ENCODE assay signal across 8 cellular contexts in the genomic region with DNA sequence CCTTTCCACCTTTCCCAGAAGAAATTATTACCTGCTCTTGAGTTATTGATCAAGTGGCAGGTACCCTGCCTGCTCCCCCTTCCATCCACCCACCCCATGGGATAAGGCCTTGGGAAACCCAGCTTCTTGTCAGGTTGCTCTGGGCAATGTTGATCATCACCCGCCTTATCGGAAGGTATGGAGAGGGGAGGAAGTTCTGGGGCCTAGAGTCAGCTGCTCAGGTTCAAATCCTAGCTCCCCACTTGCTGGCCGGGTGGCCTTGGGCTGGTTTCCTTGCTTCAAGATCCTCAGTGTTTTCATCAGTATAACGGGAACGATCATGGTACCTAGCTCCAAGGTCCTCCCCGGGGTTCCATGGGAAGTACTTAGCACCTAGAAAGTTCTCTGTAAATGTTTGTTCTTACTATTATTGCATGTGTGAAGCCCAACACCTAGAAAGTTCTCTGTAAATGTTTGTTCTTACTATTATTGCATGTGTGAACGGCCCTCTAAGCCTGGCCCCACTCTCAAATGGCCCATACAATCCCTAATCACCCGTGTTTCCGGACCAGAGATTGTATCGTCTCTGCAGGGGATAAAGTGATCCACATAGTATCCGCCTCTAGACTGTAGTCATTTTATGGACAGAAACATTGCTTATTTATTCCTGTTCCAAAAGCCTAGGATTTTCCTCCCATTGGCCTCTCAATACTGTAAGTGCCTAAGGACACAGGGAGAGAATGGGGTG. TPM values are rescaled to one million over a fixed set of nuclear protein-coding genes. Genes with fewer than 3 reads are reported as not detected.
DNase-seq lines count a peak whose midpoint lies in the region; ATAC-seq and TF ChIP-seq lines count a peak whose summit lies in the region.

No MANE protein-coding gene starts in this region.

- H3K9me2 ChIP-seq in GM23248 (ENCODE audit: insufficient read depth): no peaks in the 10 kb centered on the region

- H3K27ac ChIP-seq in GM23248: no peak overlapping the region
- no peak overlapping the region for H3K27ac ChIP-seq in SJSA1
- peak overlapping the region in 3 of 4 donors; percentile 69 to 77 (median 70) for H3K27ac ChIP-seq in sigmoid colon

- intact Hi-C loops in sigmoid colon (cut with DNase I): loop anchor here (10.0 kb wide), 2 partner anchors 76 to 104 kb away; no protein-coding TSS in a partner anchor

- 92 to 93% methylated on average over 11 of the region's 11 CpGs for WGBS in GM23248 (ENCODE audit: low coverage in 1 of 2, low lambda C conversion rate in 2 of 2, missing lambda C conversion rate in 2 of 2), 2 experiments
- WGBS in sigmoid colon, 2 donors: 76 to 86% methylated on average over 11 of the region's 11 CpGs

- H3F3A ChIP-seq in GM23248 (ENCODE audit: insufficient read depth): peaks cover 32% of the 10 kb centered on the region

- DNase-seq in GM23248: no peak
- no peak for DNase-seq in SJSA1 (ENCODE audit: low read depth in 1 of 2, low spot score in 2 of 2)
- no peak for DNase-seq in fibroblast of villous mesenchyme (ENCODE audit: low read depth)
- no peak for DNase-seq in sigmoid colon
- no peak for DNase-seq in ecto neural progenitor cell (ENCODE audit: low spot score)

- H3K36me3 ChIP-seq in GM23248 (ENCODE audit: low read depth) (no peaks in the 10 kb centered on the region), SJSA1 (peaks cover 3% of the 10 kb centered on the region; the same call in 1 of the 2 replicates), sigmoid colon (no peaks in the 10 kb centered on the region)

- no peak overlapping the region for H3K4me3 ChIP-seq in GM23248
- peak overlapping the region; percentile 89 for H3K4me3 ChIP-seq in SJSA1
- peak overlapping the region; percentile 57 for H3K4me3 ChIP-seq in fibroblast of villous mesenchyme (ENCODE audit: low read depth, low read length)
- H3K4me3 ChIP-seq in sigmoid colon: peak overlapping the region; percentile 25 to 61 (median 52)

- no peak for TF ChIP-seq POLR2A in sigmoid colon (IDR thresholded peaks at IDR 0.05)

- TF ChIP-seq EP300 in sigmoid colon (IDR thresholded peaks at IDR 0.05): no peak

- no peak overlapping the region for H3K9ac ChIP-seq in GM23248

- no peak overlapping the region for H2AFZ ChIP-seq in GM23248

- H4K20me1 ChIP-seq in GM23248 (ENCODE audit: insufficient read depth): no peaks in the 10 kb centered on the region

- H3K79me2 ChIP-seq in GM23248 (ENCODE audit: insufficient read depth): no peaks in the 10 kb centered on the region

- H3K27me3 ChIP-seq in GM23248 (replicated peaks; ENCODE audit: insufficient read depth): peaks cover 24% of the 10 kb centered on the region; the same call in 1 of the 2 replicates
- no peaks in the 10 kb centered on the region for H3K27me3 ChIP-seq in SJSA1 (replicated peaks)
- H3K27me3 ChIP-seq in sigmoid colon: peaks cover 0 to 37% (median 21%) of the 10 kb centered on the region in 3 donors

- ATAC-seq in HG02973 (IDR thresholded peaks at IDR 0.05; ENCODE audit: unreplicated experiment) (no peak), HG02642 (IDR thresholded peaks at IDR 0.05; ENCODE audit: poor library complexity, unreplicated experiment) (no peak), HG02852 (IDR thresholded peaks at IDR 0.05; ENCODE audit: unreplicated experiment) (no peak)

- H3K4me1 ChIP-seq in GM23248 (ENCODE audit: insufficient read depth): peaks cover 30% of the 10 kb centered on the region
- peaks cover 50% of the 10 kb centered on the region for H3K4me1 ChIP-seq in SJSA1 (replicated peaks)
- peaks cover 0 to 24% (median 17%) of the 10 kb centered on the region in 4 donors for H3K4me1 ChIP-seq in sigmoid colon

- H3K9me3 ChIP-seq in GM23248 (ENCODE audit: low read depth) (no peaks in the 10 kb centered on the region), SJSA1 (replicated peaks) (no peaks in the 10 kb centered on the region), sigmoid colon (no peaks in the 10 kb centered on the region)

- peak overlapping the region; percentile 39 for H3K4me2 ChIP-seq in GM23248 (ENCODE audit: unreplicated experiment)

- in situ Hi-C loops in GM23248 (cut with MboI): no loop called here

- no peak for TF ChIP-seq CTCF in fibroblast of villous mesenchyme (IDR thresholded peaks at IDR 0.05; ENCODE audit: insufficient read depth, low read depth, low read length)
- TF ChIP-seq CTCF in sigmoid colon (IDR thresholded peaks at IDR 0.05): no peak

RNA-seq across cellular contexts. Expression of gene PREX1, which starts 1.1 kb away (rescaled TPM):
- 0.63 and 0.65 TPM in 2 replicates for total RNA-seq in GM23248 (2014; rRNA removed; shearing (Covaris generic))
- polyA plus RNA-seq in GM23248 (2016; fragmentation: Nextera tagmentation; extraction: Ambion mirVana): 0.13 and 0.18 TPM in 2 replicates
- total RNA-seq in SJSA1 (2014; rRNA removed; shearing (Covaris generic)): 27.5 and 34.3 TPM in 2 replicates
- total RNA-seq in fibroblast of villous mesenchyme: 23.8 and 57.4 TPM in 2 replicates
- 10 to 100 TPM; 12.8 to 21.0 (median 17.3) TPM for total RNA-seq in sigmoid colon
- 10 to 100 TPM in 1 of 3 donors, 1 to 10 TPM in 2; 5.4 to 22.9 (median 6.7) TPM for polyA plus RNA-seq in sigmoid colon

Comparison
In these comparisons a context has a peak if more than half of its experiments do, and no peak if none do; other contexts are left out.
1. H3K27ac ChIP-seq: peak in sigmoid colon (3 of 4); none in GM23248 (single experiment) and SJSA1 (single experiment).